ENCODE assay signal across 9 cellular contexts in the genomic region with DNA sequence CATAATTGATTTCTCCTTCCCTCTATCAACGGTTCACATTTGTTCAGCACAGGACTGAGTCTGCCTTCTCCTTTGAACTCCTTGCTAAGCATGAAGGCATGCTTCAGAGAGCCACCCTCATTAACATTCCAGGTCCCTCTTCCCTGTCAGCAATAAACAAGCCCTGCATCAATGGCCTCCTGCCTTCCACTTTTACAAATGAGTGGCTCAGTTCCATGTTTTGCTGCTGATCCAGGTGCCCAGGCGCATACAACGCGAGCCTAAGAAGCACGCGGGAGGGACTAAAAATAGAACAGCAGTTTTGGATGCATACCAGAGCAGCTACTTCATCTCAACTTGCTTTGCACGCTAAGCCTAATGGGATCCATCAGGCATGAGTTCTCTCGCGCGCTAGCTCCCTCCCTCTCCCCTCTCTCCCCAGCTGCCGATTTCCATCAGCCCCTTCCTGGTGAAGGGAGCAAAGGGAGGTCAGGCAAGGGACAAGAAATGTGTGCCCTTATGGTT. TPM values are rescaled to one million over a fixed set of nuclear protein-coding genes. Genes with fewer than 3 reads are reported as not detected.
DNase-seq lines count a peak whose midpoint lies in the region; ATAC-seq, FAIRE-seq and TF ChIP-seq lines count a peak whose summit lies in the region.
"Had no signal": no experiment of that assay in that cellular context is flagged by ENCODE, and none has a peak within 500 bp of the region (broad histone marks: within the 10 kb centered on the region; RNA-seq: fewer than 3 reads in every experiment).

No MANE protein-coding gene starts in this region.

- H3K4me3 ChIP-seq in endodermal cell (ENCODE audit: low read length) (peak overlapping the region; percentile 16), mesodermal cell (ENCODE audit: extremely low read depth, insufficient read depth, low read length, poor library complexity, severe bottlenecking) (no peak overlapping the region)

- ATAC-seq in HG02884 (IDR thresholded peaks at IDR 0.05; ENCODE audit: unreplicated experiment) (no peak), GM18861 (IDR thresholded peaks at IDR 0.05; ENCODE audit: unreplicated experiment) (no peak), HG02763 (IDR thresholded peaks at IDR 0.05; ENCODE audit: unreplicated experiment) (no peak)

- H3K4me1 Mint-ChIP-seq in endodermal cell = peaks cover 70% of the 10 kb centered on the region

- H3K9ac ChIP-seq in endodermal cell (ENCODE audit: extremely low read depth, low read length, poor library complexity, severe bottlenecking) = peak overlapping the region; percentile 63

- no peak for FAIRE-seq in urothelium cell line (lab: Jason Lieb, UNC)

- H3K27me3 ChIP-seq in endodermal cell (ENCODE audit: control insufficient read depth, insufficient read depth, low read length, poor library complexity, severe bottlenecking) = no peaks in the 10 kb centered on the region

- H3K4me3 Mint-ChIP-seq in endodermal cell = peak overlapping the region; percentile 14
- H3K4me3 Mint-ChIP-seq: IgD-negative memory B cell had no signal

- no peaks in the 10 kb centered on the region for H3K9me3 ChIP-seq in endodermal cell (ENCODE audit: control insufficient read depth, low read length)
- H3K9me3 ChIP-seq in mesodermal cell (ENCODE audit: control insufficient read depth, low read length) = no peaks in the 10 kb centered on the region

- H3K36me3 ChIP-seq in endodermal cell (ENCODE audit: control insufficient read depth, insufficient read depth, low read length) (no peaks in the 10 kb centered on the region), mesodermal cell (ENCODE audit: control insufficient read depth, insufficient read depth, low read length) (no peaks in the 10 kb centered on the region)

- WGBS in endodermal cell (ENCODE audit: insufficient coverage in 1 of 2, insufficient read length in 1 of 2), 2 experiments = 22 to 26% methylated on average over 7 to 11 of the region's 11 CpGs
- 9 to 10% methylated on average over 6 of the region's 11 CpGs for WGBS in mesodermal cell (ENCODE audit: insufficient coverage in 2 of 2), 2 experiments

- DNase-seq in GM04503 (ENCODE audit: low read depth) (peak; percentile 96), NCI-H526 treated with DMSO at 0.1 percent for 48 hours (lab: John Stamatoyannopoulos, UW) (peak; percentile 93), endodermal cell (peak; percentile 77), urothelium cell line (ENCODE audit: low spot score) (peak; percentile 70)

- no peaks in the 10 kb centered on the region for H3K9me3 Mint-ChIP-seq in endodermal cell
- H3K9me3 Mint-ChIP-seq: IgD-negative memory B cell had no signal

- H3K27ac ChIP-seq in endodermal cell (ENCODE audit: low read depth, low read length) = peak overlapping the region; percentile 82
- peak overlapping the region; percentile 73 for H3K27ac ChIP-seq in mesodermal cell (ENCODE audit: low read depth, low read length, severe bottlenecking)

- no peak for TF ChIP-seq CTCF in endodermal cell (conservative IDR thresholded peaks at IDR 0.05)

- no peaks in the 10 kb centered on the region for H3K27me3 Mint-ChIP-seq in endodermal cell (ENCODE audit: insufficient read depth)
- H3K27me3 Mint-ChIP-seq: IgD-negative memory B cell had no signal

- no peaks in the 10 kb centered on the region for H3K36me3 Mint-ChIP-seq in endodermal cell (ENCODE audit: low read depth)

- peaks cover 29% of the 10 kb centered on the region for H3K4me1 ChIP-seq in endodermal cell (ENCODE audit: control insufficient read depth, insufficient read depth, low read length)
- H3K4me1 ChIP-seq in mesodermal cell (ENCODE audit: control insufficient read depth, insufficient read depth, low read length, poor library complexity, severe bottlenecking) = peaks cover 54% of the 10 kb centered on the region

- H3K27ac Mint-ChIP-seq in endodermal cell = peak overlapping the region; percentile 92
- H3K27ac Mint-ChIP-seq: IgD-negative memory B cell had no signal

RNA-seq across cellular contexts. Expression of a gene that starts 53.4 kb away (rescaled TPM):
- 10 to 100 TPM; 15.1 to 18.8 TPM for total RNA-seq in endodermal cell
- 3.9 TPM for polyA plus RNA-seq in endodermal cell (2013, experiment 1 of 2)
- 5.3 TPM for polyA plus RNA-seq in endodermal cell (2013, experiment 2 of 2)
- 10.9 TPM for polyA plus RNA-seq in mesodermal cell (2013, experiment 1 of 2)
- polyA plus RNA-seq in mesodermal cell (2013, experiment 2 of 2) = 8.2 TPM
